Comparison of ENCODE assay signal across 3 cellular contexts in genomic region chr7:66865290-66865864, GRCh38.
TF ChIP-seq lines count a peak whose summit lies in the region.

No MANE protein-coding gene starts in this region.

TF ChIP-seq in HepG2, 621 proteins besides CTCF, POLR2A, EP300 and RAD21:
- TF ChIP-seq CBX2 (IDR thresholded peaks at IDR 0.05; ENCODE audit: low read depth, low read length) (no peak), CBX2 (CRISPR knock-in tag; IDR thresholded peaks at IDR 0.05; ENCODE audit: low read depth) (no peak), NRL (CRISPR knock-in tag; IDR thresholded peaks at IDR 0.05; ENCODE audit: borderline replicate concordance) (no peak), ZBTB14 (CRISPR knock-in tag; IDR thresholded peaks at IDR 0.05) (no peak), PCBP1 (IDR thresholded peaks at IDR 0.05; ENCODE audit: borderline replicate concordance, low read depth, low read length) (0 out of 2 replicates have a peak, but pooled peaks have one; percentile 77), JUNB (CRISPR knock-in tag; IDR thresholded peaks at IDR 0.05; ENCODE audit: borderline replicate concordance) (no peak), HNRNPK (IDR thresholded peaks at IDR 0.05; ENCODE audit: low read depth, low read length, poor library complexity, severe bottlenecking) (peak; percentile 56), PCBP2 (optimal IDR thresholded peaks at IDR 0.05; ENCODE audit: low read depth, low read length, poor library complexity, severe bottlenecking) (peak; percentile 97)
TF ChIP-seq in HepG2: peak in this region for 3.

TF ChIP-seq in HEK293, 187 proteins besides CTCF, POLR2A, EP300 and RAD21 (continues in another document):
- TF ChIP-seq ZBTB11 (tag by site-specific recombination; conservative IDR thresholded peaks at IDR 0.05; ENCODE audit: low read depth) = no peak
- no peak for TF ChIP-seq ZBTB8A (tag by site-specific recombination; IDR thresholded peaks at IDR 0.05)
- no peak for TF ChIP-seq ZNF148 (tag by site-specific recombination; IDR thresholded peaks at IDR 0.05; ENCODE audit: borderline replicate concordance)
- TF ChIP-seq ZNF610 (tag by site-specific recombination; IDR thresholded peaks at IDR 0.05; ENCODE audit: borderline replicate concordance) = no peak
- TF ChIP-seq ZNF623 (tag by site-specific recombination; IDR thresholded peaks at IDR 0.05) = no peak
- no peak for TF ChIP-seq ZNF292 (tag by site-specific recombination; IDR thresholded peaks at IDR 0.05; ENCODE audit: borderline replicate concordance, low read depth)
- no peak for TF ChIP-seq ZNF335 (tag by site-specific recombination; conservative IDR thresholded peaks at IDR 0.05)
- TF ChIP-seq TCF7L2 (IDR thresholded peaks at IDR 0.05; ENCODE audit: borderline replicate concordance, low read depth, low read length) = no peak
- TF ChIP-seq ZNF366 (tag by site-specific recombination; conservative IDR thresholded peaks at IDR 0.05) = peak; percentile 44
- TF ChIP-seq PRDM1 (tag by site-specific recombination; IDR thresholded peaks at IDR 0.05) = peak; percentile 98
- TF ChIP-seq ZBTB10 (tag by site-specific recombination; IDR thresholded peaks at IDR 0.05) = no peak
- no peak for TF ChIP-seq HOXD13 (CRISPR knock-in tag; IDR thresholded peaks at IDR 0.05; ENCODE audit: borderline replicate concordance)

TF ChIP-seq in K562, 482 proteins besides CTCF, POLR2A, EP300 and RAD21 (continues in another document):
- 0 out of 2 replicates have a peak, but pooled peaks have one; percentile 41 for TF ChIP-seq LARP7 (IDR thresholded peaks at IDR 0.05)
- no peak for TF ChIP-seq MNT (conservative IDR thresholded peaks at IDR 0.05)
- TF ChIP-seq OTX1 (CRISPR knock-in tag; IDR thresholded peaks at IDR 0.05) = 0 out of 2 replicates have a peak, but pooled peaks have one; percentile 44
- no peak for TF ChIP-seq RBM15 (IDR thresholded peaks at IDR 0.05; ENCODE audit: insufficient read depth, low read length)
- TF ChIP-seq MAX (CRISPR knock-in tag; IDR thresholded peaks at IDR 0.05) = no peak
- TF ChIP-seq CEBPG (CRISPR knock-in tag; IDR thresholded peaks at IDR 0.05) = no peak
- TF ChIP-seq CEBPG (tag; conservative IDR thresholded peaks at IDR 0.05 in 1 of 2, IDR thresholded peaks at IDR 0.05 in 1 of 2) = no peak
- TF ChIP-seq PPARD (CRISPR knock-in tag; IDR thresholded peaks at IDR 0.05) = no peak
- no peak for TF ChIP-seq TAL1 (IDR thresholded peaks at IDR 0.05)
- no peak for TF ChIP-seq PTTG1 (tag; IDR thresholded peaks at IDR 0.05; ENCODE audit: low read depth)
- peak; percentile 37 for TF ChIP-seq HNRNPK (IDR thresholded peaks at IDR 0.05; ENCODE audit: low read depth, low read length, poor library complexity, severe bottlenecking)
- no peak for TF ChIP-seq ZBTB40 (IDR thresholded peaks at IDR 0.05)
- no peak for TF ChIP-seq ZBTB40 (CRISPR knock-in tag; IDR thresholded peaks at IDR 0.05)
- no peak for TF ChIP-seq TAF15 (IDR thresholded peaks at IDR 0.05; ENCODE audit: low read depth, low read length)
- no peak for TF ChIP-seq STAT5A (IDR thresholded peaks at IDR 0.05; ENCODE audit: borderline replicate concordance, low read length)
- TF ChIP-seq DIDO1 (tag; IDR thresholded peaks at IDR 0.05; ENCODE audit: low read depth) = no peak
- TF ChIP-seq ZBTB7A (IDR thresholded peaks at IDR 0.05; ENCODE audit: borderline replicate concordance, control insufficient read depth, low read depth, low read length) = no peak
- TF ChIP-seq TBP (optimal IDR thresholded peaks at IDR 0.05; ENCODE audit: low read depth, low read length) = no peak
- TF ChIP-seq EHMT2 (IDR thresholded peaks at IDR 0.05) = no peak
- TF ChIP-seq ZNF512 (tag; IDR thresholded peaks at IDR 0.05) = peak; percentile 97
- no peak for TF ChIP-seq UBTF (IDR thresholded peaks at IDR 0.05; ENCODE audit: borderline replicate concordance in 1 of 2, low read depth in 2 of 2, low read length in 2 of 2)
- no peak for TF ChIP-seq HDAC8 (tag; IDR thresholded peaks at IDR 0.05)
- TF ChIP-seq ZNF224 (CRISPR knock-in tag; IDR thresholded peaks at IDR 0.05) = no peak
- 0 out of 4 replicates have a peak, but pooled peaks of 1 of the 2 experiments have one; percentile 23 for TF ChIP-seq BCLAF1 (IDR thresholded peaks at IDR 0.05; ENCODE audit: borderline replicate concordance in 1 of 2, control insufficient read depth in 1 of 2, low read depth in 2 of 2, low read length in 1 of 2)
- TF ChIP-seq MTA1 (IDR thresholded peaks at IDR 0.05; ENCODE audit: borderline replicate concordance) = peak; percentile 45; the same call in 1 of the 2 replicates
- TF ChIP-seq ZKSCAN1 (IDR thresholded peaks at IDR 0.05; ENCODE audit: low read depth, low read length) = no peak
- no peak for TF ChIP-seq RBFOX2 (IDR thresholded peaks at IDR 0.05; ENCODE audit: low read depth, low read length)
- TF ChIP-seq HES1 (IDR thresholded peaks at IDR 0.05; ENCODE audit: low read depth) = no peak
- TF ChIP-seq MAFK (IDR thresholded peaks at IDR 0.05; ENCODE audit: low read length) = no peak
- TF ChIP-seq NR2C1 (IDR thresholded peaks at IDR 0.05) = no peak
- no peak for TF ChIP-seq NR2C1 (tag; IDR thresholded peaks at IDR 0.05)
- no peak for TF ChIP-seq GTF2A2 (tag; IDR thresholded peaks at IDR 0.05)
- no peak for TF ChIP-seq CBX5 (IDR thresholded peaks at IDR 0.05; ENCODE audit: borderline replicate concordance, low read depth)
- no peak for TF ChIP-seq PHF21A (IDR thresholded peaks at IDR 0.05; ENCODE audit: borderline replicate concordance, low read depth)
- no peak for TF ChIP-seq ZNF197 (CRISPR knock-in tag; IDR thresholded peaks at IDR 0.05; ENCODE audit: low read depth)
- no peak for TF ChIP-seq TRIM28 (IDR thresholded peaks at IDR 0.05)
